ENCODE assay signal across 31 cellular contexts in the genomic region with DNA sequence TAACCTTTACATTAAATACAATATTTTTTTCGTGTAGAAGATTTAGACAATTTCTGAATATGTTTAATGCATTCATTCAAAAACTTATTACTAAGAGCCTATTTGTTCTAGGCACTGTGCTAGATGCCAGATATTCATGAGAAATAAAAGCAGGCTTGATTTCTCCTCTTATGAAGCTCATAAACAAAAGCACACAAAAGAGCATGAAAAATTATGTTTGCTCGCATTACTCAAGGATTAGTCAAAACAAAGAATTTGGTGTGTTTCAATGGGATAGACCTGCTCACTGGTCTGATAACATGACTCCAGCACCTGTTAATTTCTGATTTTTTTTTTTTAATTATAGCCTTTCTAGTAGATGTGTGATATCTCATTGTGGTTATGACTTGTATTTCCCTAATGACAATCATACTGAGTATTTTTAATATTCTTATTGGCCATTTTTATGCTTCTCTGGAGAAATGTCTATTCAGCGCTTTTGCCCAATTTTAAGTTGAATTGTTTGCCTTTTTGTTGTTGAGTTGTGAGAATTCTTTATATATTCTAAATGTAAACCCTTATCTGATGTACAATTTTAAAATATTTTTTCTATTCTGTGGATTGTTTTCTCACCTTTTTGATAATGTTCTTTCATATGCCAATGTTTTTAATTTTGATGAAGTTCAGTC.
"Had no signal": no experiment of that assay in that cellular context is flagged by ENCODE, and none has a peak within 500 bp of the region (broad histone marks: within the 10 kb centered on the region; RNA-seq: fewer than 3 reads in every experiment).

No MANE protein-coding gene starts in this region.

- H3K4me1 ChIP-seq: adrenal gland, body of pancreas, gastrocnemius medialis, right atrium auricular region, stomach, thyroid gland had no signal

- H2AFZ ChIP-seq: hepatocyte had no signal

- H3K27me3 Mint-ChIP-seq: activated B cell treated with CpG ODN at 0.5 μM for 24 hours; activated CD8-positive, alpha-beta memory T cell treated with anti-CD3 and anti-CD28 coated beads, Interleukin-2, amount 10 ng/mL, durations not matched to agents 7 days and 5 days; activated naive CD8-positive, alpha-beta T cell treated with anti-CD3 and anti-CD28 coated beads for 36 hours; natural killer cell treated with Interleukin-12 subunit alpha and Interleukin-12 subunit beta and Interleukin-15 and Interleukin-18, amount 100 ng/mL, for 72 hours; stimulated activated naive B cell treated with anti-CD40 and anti-IgM and Interleukin-4, amounts not matched to agents 10 μg/mL and 1 μg/mL and 100 μg/mL, for 72 hours had no signal

- H3K27ac Mint-ChIP-seq: activated B cell treated with CpG ODN at 0.5 μM for 24 hours; activated CD8-positive, alpha-beta memory T cell treated with anti-CD3 and anti-CD28 coated beads, Interleukin-2, amount 10 ng/mL, durations not matched to agents 7 days and 5 days; activated CD8-positive, alpha-beta T cell treated with anti-CD3 and anti-CD28 coated beads, Interleukin-2, amount 10 ng/mL, durations not matched to agents 7 days and 5 days; activated naive CD4-positive, alpha-beta T cell treated with anti-CD3 and anti-CD28 coated beads for 36 hours; activated naive CD8-positive, alpha-beta T cell treated with anti-CD3 and anti-CD28 coated beads for 36 hours; natural killer cell treated with Interleukin-12 subunit alpha and Interleukin-12 subunit beta and Interleukin-15 and Interleukin-18, amount 100 ng/mL, for 72 hours; stimulated activated naive B cell treated with anti-CD40 and anti-IgM and Interleukin-4, amounts not matched to agents 10 μg/mL and 1 μg/mL and 100 μg/mL, for 72 hours; T-helper 2 cell treated with Interferon-gamma antibody and Interleukin-4, amounts not matched to agents 5 μg/mL and 100 μg/mL, for 36 hours had no signal

- H3K4me1 Mint-ChIP-seq: activated B cell treated with CpG ODN at 0.5 μM for 24 hours; activated CD8-positive, alpha-beta memory T cell treated with anti-CD3 and anti-CD28 coated beads, Interleukin-2, amount 10 ng/mL, durations not matched to agents 7 days and 5 days; activated naive CD8-positive, alpha-beta T cell treated with anti-CD3 and anti-CD28 coated beads for 36 hours; stimulated activated naive B cell treated with anti-CD40 and anti-IgM and Interleukin-4, amounts not matched to agents 10 μg/mL and 1 μg/mL and 100 μg/mL, for 72 hours had no signal

- H3K9me3 ChIP-seq: adrenal gland, body of pancreas, gastrocnemius medialis, mucosa of descending colon, right atrium auricular region, stomach, thyroid gland had no signal

- H3K4me3 ChIP-seq: adrenal gland, body of pancreas, cardiac muscle cell, coronary artery, dorsolateral prefrontal cortex, gastrocnemius medialis, hepatocyte, mucosa of descending colon, right atrium auricular region, stomach, thyroid gland had no signal

- H3K27me3 ChIP-seq: adrenal gland, body of pancreas, cardiac muscle cell, dorsolateral prefrontal cortex, gastrocnemius medialis, hepatocyte, right atrium auricular region, stomach, thyroid gland had no signal

- H3K36me3 Mint-ChIP-seq: activated CD8-positive, alpha-beta memory T cell treated with anti-CD3 and anti-CD28 coated beads, Interleukin-2, amount 10 ng/mL, durations not matched to agents 7 days and 5 days; activated naive CD8-positive, alpha-beta T cell treated with anti-CD3 and anti-CD28 coated beads for 36 hours; stimulated activated naive B cell treated with anti-CD40 and anti-IgM and Interleukin-4, amounts not matched to agents 10 μg/mL and 1 μg/mL and 100 μg/mL, for 72 hours had no signal

- ATAC-seq: activated CD8-positive, alpha-beta memory T cell treated with anti-CD3 and anti-CD28 coated beads, Interleukin-2, amount 10 ng/mL, durations not matched to agents 7 days and 5 days; activated CD8-positive, alpha-beta T cell treated with anti-CD3 and anti-CD28 coated beads, Interleukin-2, amount 10 ng/mL, durations not matched to agents 7 days and 5 days; body of pancreas; gastrocnemius medialis; left cardiac atrium; left ventricle myocardium superior; mucosa of descending colon; natural killer cell treated with Interleukin-12 subunit alpha and Interleukin-12 subunit beta and Interleukin-15 and Interleukin-18, amount 100 ng/mL, for 72 hours; stimulated activated naive B cell treated with anti-CD40 and anti-IgM and Interleukin-4, amounts not matched to agents 10 μg/mL and 1 μg/mL and 100 μg/mL, for 72 hours had no signal

- H3K36me3 ChIP-seq: adrenal gland, cardiac muscle cell, gastrocnemius medialis, right atrium auricular region, stomach, thyroid gland had no signal

- H3K4me2 ChIP-seq: hepatocyte had no signal

- DNase-seq: activated B cell treated with CpG ODN at 0.5 μM for 24 hours; activated CD4-positive, alpha-beta T cell treated with anti-CD3 and anti-CD28 coated beads, Interleukin-2, amount 50 U/mL, for 1 hour; activated CD8-positive, alpha-beta memory T cell treated with anti-CD3 and anti-CD28 coated beads, Interleukin-2, amount 10 ng/mL, durations not matched to agents 7 days and 5 days; activated CD8-positive, alpha-beta T cell treated with anti-CD3 and anti-CD28 coated beads, Interleukin-2, amount 10 ng/mL, durations not matched to agents 7 days and 5 days; activated effector memory CD4-positive, alpha-beta T cell treated with anti-CD3 and anti-CD28 coated beads, Interleukin-2, amount 50 U/mL, for 16 hours; activated naive CD4-positive, alpha-beta T cell treated with anti-CD3 and anti-CD28 coated beads for 36 hours; activated naive CD8-positive, alpha-beta T cell treated with anti-CD3 and anti-CD28 coated beads for 36 hours; activated T-cell treated with anti-CD3 and anti-CD28 coated beads for 4 hours; adrenal gland; aorta; body of pancreas; dorsolateral prefrontal cortex; effector memory CD4-positive, alpha-beta T cell; erythroblast; gastrocnemius medialis; glutamatergic neuron; islet precursor cell; left cardiac atrium; left ventricle myocardium superior; mucosa of descending colon; stimulated activated CD4-positive, alpha-beta T cell treated with anti-CD3 and anti-CD28 coated beads, Interleukin-15, amount 100 ng/mL, for 24 hours; stimulated activated CD4-positive, alpha-beta T cell treated with anti-CD3 and anti-CD28 coated beads, Interleukin-2, amount 100 ng/mL, for 24 hours; stimulated activated naive B cell treated with anti-CD40 and anti-IgM and Interleukin-4, amounts not matched to agents 10 μg/mL and 1 μg/mL and 100 μg/mL, for 72 hours; stomach; thyroid gland had no signal

- H3K27ac ChIP-seq: adrenal gland, body of pancreas, cardiac muscle cell, coronary artery, dorsolateral prefrontal cortex, gastrocnemius medialis, hepatocyte, right atrium auricular region, stomach, thyroid gland had no signal

- H3K4me3 Mint-ChIP-seq: activated B cell treated with CpG ODN at 0.5 μM for 24 hours; activated CD8-positive, alpha-beta memory T cell treated with anti-CD3 and anti-CD28 coated beads, Interleukin-2, amount 10 ng/mL, durations not matched to agents 7 days and 5 days; activated CD8-positive, alpha-beta T cell treated with anti-CD3 and anti-CD28 coated beads, Interleukin-2, amount 10 ng/mL, durations not matched to agents 7 days and 5 days; activated naive CD4-positive, alpha-beta T cell treated with anti-CD3 and anti-CD28 coated beads for 36 hours; activated naive CD8-positive, alpha-beta T cell treated with anti-CD3 and anti-CD28 coated beads for 36 hours; natural killer cell treated with Interleukin-12 subunit alpha and Interleukin-12 subunit beta and Interleukin-15 and Interleukin-18, amount 100 ng/mL, for 72 hours; stimulated activated naive B cell treated with anti-CD40 and anti-IgM and Interleukin-4, amounts not matched to agents 10 μg/mL and 1 μg/mL and 100 μg/mL, for 72 hours; T-helper 2 cell treated with Interferon-gamma antibody and Interleukin-4, amounts not matched to agents 5 μg/mL and 100 μg/mL, for 36 hours had no signal

- H3K79me2 ChIP-seq: hepatocyte had no signal
